Comparison of ENCODE assay signal across 29 cellular contexts in genomic region chr16:11039726-11040125, GRCh38.
"Had no signal": no experiment of that assay in that cellular context is flagged by ENCODE, and none has a peak within 500 bp of the region (broad histone marks: within the 10 kb centered on the region; RNA-seq: fewer than 3 reads in every experiment).

No MANE protein-coding gene starts in this region.

- H3K36me3 ChIP-seq: breast epithelium, ovary had no signal

- H3K27ac ChIP-seq: breast epithelium, esophagus muscularis mucosa, heart right ventricle, ovary, stomach, upper lobe of right lung, VCaP had no signal

- DNase-seq: activated CD4-positive, alpha-beta memory T cell treated with anti-CD3 and anti-CD28 coated beads for 36 hours; activated CD4-positive, alpha-beta T cell treated with anti-CD3 and anti-CD28 coated beads, Interleukin-2, amount 10 ng/mL, durations not matched to agents 24 days and 14 days; activated CD8-positive, alpha-beta memory T cell treated with anti-CD3 and anti-CD28 coated beads, Interleukin-2, amount 10 ng/mL, durations not matched to agents 7 days and 5 days; activated naive CD4-positive, alpha-beta T cell; activated T-cell treated with anti-CD3 and anti-CD28 coated beads for 4 hours; foreskin melanocyte; heart right ventricle; left lung; ovary; retina; small intestine; stimulated activated CD4-positive, alpha-beta T cell treated with anti-CD3 and anti-CD28 coated beads, Interleukin-1b, Interleukin-23, amount 100 ng/mL, for 48 hours; stimulated activated CD4-positive, alpha-beta T cell treated with anti-CD3 and anti-CD28 coated beads, Interleukin-4, amount 100 ng/mL, for 4 hours; stimulated activated CD8-positive, alpha-beta memory T cell treated with anti-CD3 and anti-CD28 coated beads, Interleukin-4, amount 100 ng/mL, for 48 hours; stimulated activated naive B cell treated with anti-CD40 and anti-IgM and Interleukin-4, amounts not matched to agents 10 μg/mL and 1 μg/mL and 100 μg/mL, for 72 hours; stomach; T-cell; thyroid gland; upper lobe of right lung had no signal

- H3K27me3 ChIP-seq: breast epithelium, esophagus muscularis mucosa, heart right ventricle, left lung, ovary, stomach, thyroid gland, upper lobe of right lung had no signal

- H3K4me1 Mint-ChIP-seq: central memory CD8-positive, alpha-beta T cell; T-cell had no signal

- ATAC-seq: activated CD8-positive, alpha-beta memory T cell treated with anti-CD3 and anti-CD28 coated beads, Interleukin-2, amount 10 ng/mL, durations not matched to agents 7 days and 5 days; activated naive CD4-positive, alpha-beta T cell treated with anti-CD3 and anti-CD28 coated beads, Interleukin-2, amount 50 U/mL, for 72 hours; heart right ventricle; left lung; stimulated activated naive B cell treated with anti-CD40 and anti-IgM and Interleukin-4, amounts not matched to agents 10 μg/mL and 1 μg/mL and 100 μg/mL, for 72 hours; T-cell; upper lobe of right lung had no signal

- H3K27me3 Mint-ChIP-seq: activated CD4-positive, alpha-beta memory T cell treated with anti-CD3 and anti-CD28 coated beads for 36 hours; activated CD4-positive, alpha-beta T cell treated with anti-CD3 and anti-CD28 coated beads, Interleukin-2, amount 10 ng/mL, durations not matched to agents 24 days and 14 days; activated CD8-positive, alpha-beta memory T cell treated with anti-CD3 and anti-CD28 coated beads, Interleukin-2, amount 10 ng/mL, durations not matched to agents 7 days and 5 days; central memory CD8-positive, alpha-beta T cell; dendritic cell treated with granulocyte-macrophage colony-stimulating factor and Interleukin-4, amounts not matched to agents 40 ng/mL and 50 ng/mL, for 4 days; progenitor cell of endocrine pancreas; stimulated activated naive B cell treated with anti-CD40 and anti-IgM and Interleukin-4, amounts not matched to agents 10 μg/mL and 1 μg/mL and 100 μg/mL, for 72 hours; T-cell had no signal

- H3K4me3 Mint-ChIP-seq: activated CD4-positive, alpha-beta memory T cell treated with anti-CD3 and anti-CD28 coated beads for 36 hours; activated CD4-positive, alpha-beta T cell treated with anti-CD3 and anti-CD28 coated beads, Interleukin-2, amount 10 ng/mL, durations not matched to agents 24 days and 14 days; activated CD8-positive, alpha-beta memory T cell treated with anti-CD3 and anti-CD28 coated beads, Interleukin-2, amount 10 ng/mL, durations not matched to agents 7 days and 5 days; central memory CD8-positive, alpha-beta T cell; dendritic cell treated with granulocyte-macrophage colony-stimulating factor and Interleukin-4, amounts not matched to agents 40 ng/mL and 50 ng/mL, for 4 days; endodermal cell; nephron; stimulated activated naive B cell treated with anti-CD40 and anti-IgM and Interleukin-4, amounts not matched to agents 10 μg/mL and 1 μg/mL and 100 μg/mL, for 72 hours; T-cell had no signal

- H3K9me3 ChIP-seq: breast epithelium, esophagus muscularis mucosa, heart right ventricle, left lung, ovary, stomach, thyroid gland, upper lobe of right lung had no signal

- H3K4me1 ChIP-seq: breast epithelium, left lung, upper lobe of right lung had no signal

- H3K27ac Mint-ChIP-seq: activated CD4-positive, alpha-beta memory T cell treated with anti-CD3 and anti-CD28 coated beads for 36 hours; activated CD4-positive, alpha-beta T cell treated with anti-CD3 and anti-CD28 coated beads, Interleukin-2, amount 10 ng/mL, durations not matched to agents 24 days and 14 days; activated CD8-positive, alpha-beta memory T cell treated with anti-CD3 and anti-CD28 coated beads, Interleukin-2, amount 10 ng/mL, durations not matched to agents 7 days and 5 days; dendritic cell treated with granulocyte-macrophage colony-stimulating factor and Interleukin-4, amounts not matched to agents 40 ng/mL and 50 ng/mL, for 4 days; endodermal cell; progenitor cell of endocrine pancreas; T-cell had no signal

- H3K9me3 Mint-ChIP-seq: activated CD4-positive, alpha-beta memory T cell treated with anti-CD3 and anti-CD28 coated beads for 36 hours; activated CD4-positive, alpha-beta T cell treated with anti-CD3 and anti-CD28 coated beads, Interleukin-2, amount 10 ng/mL, durations not matched to agents 24 days and 14 days; activated naive CD4-positive, alpha-beta T cell treated with anti-CD3 and anti-CD28 coated beads, Interleukin-2, amount 50 U/mL, for 72 hours; central memory CD8-positive, alpha-beta T cell; dendritic cell treated with granulocyte-macrophage colony-stimulating factor and Interleukin-4, amounts not matched to agents 40 ng/mL and 50 ng/mL, for 4 days; endodermal cell; nephron; stimulated activated naive B cell treated with anti-CD40 and anti-IgM and Interleukin-4, amounts not matched to agents 10 μg/mL and 1 μg/mL and 100 μg/mL, for 72 hours; T-cell had no signal

- H3K4me3 ChIP-seq: breast epithelium, esophagus muscularis mucosa, heart right ventricle, left lung, lung, ovary, stomach, thyroid gland, upper lobe of right lung had no signal
